In genomic region chr9:18847576-18848275, GRCh38 we compare ENCODE assay signal across 25 cellular contexts.
"Had no signal": no experiment of that assay in that cellular context is flagged by ENCODE, and none has a peak within 500 bp of the region (broad histone marks: within the 10 kb centered on the region; RNA-seq: fewer than 3 reads in every experiment).

No MANE protein-coding gene starts in this region.

- DNase-seq: activated CD4-positive, alpha-beta memory T cell treated with anti-CD3 and anti-CD28 coated beads, Interleukin-2, amount 10 ng/mL, durations not matched to agents 7 days and 5 days; activated CD4-positive, alpha-beta T cell treated with anti-CD3 and anti-CD28 coated beads for 36 hours; activated CD4-positive, alpha-beta T cell treated with anti-CD3 and anti-CD28 coated beads, Interleukin-2, amount 50 U/mL, for 1 hour; activated gamma-delta T cell; activated naive CD4-positive, alpha-beta T cell treated with anti-CD3 and anti-CD28 coated beads for 36 hours; activated T-cell treated with anti-CD3 and anti-CD28 coated beads for 4 hours; activated T-cell treated with anti-CD3 and anti-CD28 coated beads, Interleukin-2, amount 50 U/mL, for 48 hours; amygdala; brain microvascular endothelial cell; Kasumi-1; KBM-7; NCI-H1105 treated with DMSO at 0.1 percent for 48 hours; NCI-H1436 treated with DMSO at 0.1 percent for 48 hours; NCI-H187 treated with DMSO at 0.1 percent for 48 hours; NCI-H2081 treated with DMSO at 0.1 percent for 48 hours; NCI-H2227 treated with DMSO at 0.1 percent for 48 hours; NCI-H446 treated with DMSO at 0.1 percent for 48 hours; NCI-H524 treated with DMSO at 0.1 percent for 48 hours; SHP77; T-cell; T-helper 2 cell had no signal

- H3K27ac ChIP-seq: brain microvascular endothelial cell, cardiac muscle cell, SJSA1, VCaP had no signal

- H3K27me3 ChIP-seq: brain microvascular endothelial cell, cardiac muscle cell, SJSA1 had no signal

- H3K36me3 ChIP-seq: cardiac muscle cell, SJSA1 had no signal

- ATAC-seq: activated CD4-positive, alpha-beta T cell treated with anti-CD3 and anti-CD28 coated beads for 36 hours; activated T-helper 17 cell treated with anti-CD3 and anti-CD28 coated beads, Interleukin-2, amount 50 U/mL, for 72 hours; T-cell had no signal

- H3K9me3 ChIP-seq: SJSA1 had no signal

- H3K4me1 ChIP-seq: SJSA1 had no signal

- H3K4me3 ChIP-seq: cardiac muscle cell, SJSA1 had no signal
